Comparison of ENCODE assay signal across 30 cellular contexts in the genomic region with DNA sequence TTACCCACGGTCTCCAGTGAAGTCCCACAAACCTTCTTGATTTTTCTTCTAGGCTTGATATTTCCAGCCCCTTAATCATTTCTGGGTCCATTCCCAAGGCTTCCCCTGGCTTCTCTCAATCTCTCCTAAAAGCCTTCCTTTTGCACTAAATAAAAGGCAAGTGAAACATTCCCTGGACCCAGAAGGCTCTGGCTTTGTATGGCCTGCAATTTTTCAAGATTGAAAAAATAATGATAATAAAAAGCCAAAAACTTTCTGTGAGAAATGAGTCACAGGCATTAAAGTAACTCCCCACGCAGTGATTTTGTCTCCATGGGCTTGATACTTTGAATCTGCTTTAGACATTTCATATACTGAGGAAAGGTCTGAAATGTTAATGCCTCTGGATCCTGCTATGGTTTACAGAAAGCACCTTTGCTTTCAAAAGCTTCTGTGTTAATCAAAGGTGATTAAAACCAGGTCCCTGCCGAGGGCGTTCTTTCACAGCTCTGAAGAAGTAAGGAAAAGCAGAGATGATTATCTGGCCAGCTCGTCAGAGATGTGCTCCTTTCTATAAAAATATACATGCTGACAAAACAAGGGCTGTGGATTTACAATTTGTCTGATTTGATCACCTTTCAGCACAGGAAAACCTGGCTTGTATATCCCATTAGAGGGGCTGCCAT.
"Had no signal": no experiment of that assay in that cellular context is flagged by ENCODE, and none has a peak within 500 bp of the region (broad histone marks: within the 10 kb centered on the region; RNA-seq: fewer than 3 reads in every experiment).

No MANE protein-coding gene starts in this region.

- H3K4me1 ChIP-seq: ascending aorta had no signal

- H3K4me3 Mint-ChIP-seq: activated CD4-positive, alpha-beta T cell treated with anti-CD3 and anti-CD28 coated beads, Interleukin-2, amount 10 ng/mL, durations not matched to agents 7 days and 5 days; activated CD8-positive, alpha-beta T cell treated with anti-CD3 and anti-CD28 coated beads, Interleukin-2, amount 10 ng/mL, durations not matched to agents 7 days and 5 days; activated naive CD4-positive, alpha-beta T cell treated with anti-CD3 and anti-CD28 coated beads, Interleukin-2, amount 50 U/mL, for 24 hours; activated naive CD8-positive, alpha-beta T cell treated with anti-CD3 and anti-CD28 coated beads, Interleukin-2, amount 10 ng/mL, durations not matched to agents 7 days and 5 days; activated T-cell treated with anti-CD3 and anti-CD28 coated beads, Interleukin-2, amount 50 U/mL, for 24 hours had no signal

- H3K27ac ChIP-seq: ascending aorta, cardiac muscle cell, RWPE1, SK-N-MC had no signal

- H3K9me3 Mint-ChIP-seq: activated CD4-positive, alpha-beta T cell treated with anti-CD3 and anti-CD28 coated beads, Interleukin-2, amount 10 ng/mL, durations not matched to agents 7 days and 5 days; activated naive CD4-positive, alpha-beta T cell treated with anti-CD3 and anti-CD28 coated beads, Interleukin-2, amount 50 U/mL, for 24 hours; activated naive CD8-positive, alpha-beta T cell treated with anti-CD3 and anti-CD28 coated beads, Interleukin-2, amount 10 ng/mL, durations not matched to agents 7 days and 5 days; activated T-cell treated with anti-CD3 and anti-CD28 coated beads, Interleukin-2, amount 50 U/mL, for 24 hours; activated T-helper 2 cell treated with anti-CD3 and anti-CD28 coated beads, Interferon-gamma antibody, Interleukin-2, Interleukin-4, amounts not matched to agents 10 μg/mL and 5 μg/mL and 100 μg/mL, durations not matched to agents 14 hours and 24 hours and 36 hours had no signal

- DNase-seq: activated CD4-positive, alpha-beta T cell treated with anti-CD3 and anti-CD28 coated beads, Interleukin-2, amount 10 ng/mL, durations not matched to agents 7 days and 5 days; activated CD4-positive, alpha-beta T cell treated with anti-CD3 and anti-CD28 coated beads, Interleukin-2, amount 50 U/mL, for 48 hours; activated CD8-positive, alpha-beta T cell treated with anti-CD3 and anti-CD28 coated beads, Interleukin-2, amount 10 ng/mL, durations not matched to agents 7 days and 5 days; activated gamma-delta T cell; activated naive CD4-positive, alpha-beta T cell treated with Interleukin-2 at 50 U/mL for 16 hours; activated naive CD8-positive, alpha-beta T cell treated with anti-CD3 and anti-CD28 coated beads, Interleukin-2, amount 10 ng/mL, durations not matched to agents 7 days and 5 days; activated T-cell treated with anti-CD3 and anti-CD28 coated beads, Interleukin-2, amount 50 U/mL, for 24 hours; amygdala; KG1; MM.1S; NCI-H1092 treated with DMSO at 0.1 percent for 48 hours; NCI-H1417; NCI-H146; NCI-H187; NCI-H2029 treated with DMSO at 0.1 percent for 48 hours; NCI-H2107; NCI-H2171; NCI-H510A; NCI-H526; NCI-H748 treated with DMSO at 0.1 percent for 48 hours; NK-92 treated with Interleukin-12 subunit alpha and Interleukin-12 subunit beta, amount 100 ng/mL, for 24 hours; PC-3; T1000 had no signal

- H3K27me3 ChIP-seq: ascending aorta, cardiac muscle cell had no signal

- H3K27me3 Mint-ChIP-seq: activated CD4-positive, alpha-beta T cell treated with anti-CD3 and anti-CD28 coated beads, Interleukin-2, amount 10 ng/mL, durations not matched to agents 7 days and 5 days had no signal

- ATAC-seq: activated CD8-positive, alpha-beta T cell treated with anti-CD3 and anti-CD28 coated beads, Interleukin-2, amount 10 ng/mL, durations not matched to agents 7 days and 5 days; PC-3; Right ventricle myocardium inferior had no signal

- H3K36me3 ChIP-seq: ascending aorta, cardiac muscle cell had no signal

- H3K36me3 Mint-ChIP-seq: activated naive CD4-positive, alpha-beta T cell treated with anti-CD3 and anti-CD28 coated beads, Interleukin-2, amount 50 U/mL, for 24 hours; activated naive CD8-positive, alpha-beta T cell treated with anti-CD3 and anti-CD28 coated beads, Interleukin-2, amount 10 ng/mL, durations not matched to agents 7 days and 5 days had no signal

- H3K4me1 Mint-ChIP-seq: activated CD4-positive, alpha-beta T cell treated with anti-CD3 and anti-CD28 coated beads, Interleukin-2, amount 10 ng/mL, durations not matched to agents 7 days and 5 days; activated naive CD4-positive, alpha-beta T cell treated with anti-CD3 and anti-CD28 coated beads, Interleukin-2, amount 50 U/mL, for 24 hours; activated naive CD8-positive, alpha-beta T cell treated with anti-CD3 and anti-CD28 coated beads, Interleukin-2, amount 10 ng/mL, durations not matched to agents 7 days and 5 days had no signal

- H3K9me3 ChIP-seq: ascending aorta had no signal

- H3K27ac Mint-ChIP-seq: activated CD4-positive, alpha-beta T cell treated with anti-CD3 and anti-CD28 coated beads, Interleukin-2, amount 10 ng/mL, durations not matched to agents 7 days and 5 days; activated CD8-positive, alpha-beta T cell treated with anti-CD3 and anti-CD28 coated beads, Interleukin-2, amount 10 ng/mL, durations not matched to agents 7 days and 5 days; activated naive CD4-positive, alpha-beta T cell treated with anti-CD3 and anti-CD28 coated beads, Interleukin-2, amount 50 U/mL, for 24 hours; activated naive CD8-positive, alpha-beta T cell treated with anti-CD3 and anti-CD28 coated beads, Interleukin-2, amount 10 ng/mL, durations not matched to agents 7 days and 5 days; activated T-cell treated with anti-CD3 and anti-CD28 coated beads, Interleukin-2, amount 50 U/mL, for 24 hours; activated T-helper 2 cell treated with anti-CD3 and anti-CD28 coated beads, Interferon-gamma antibody, Interleukin-2, Interleukin-4, amounts not matched to agents 10 μg/mL and 5 μg/mL and 100 μg/mL, durations not matched to agents 14 hours and 24 hours and 36 hours had no signal

- H3K4me3 ChIP-seq: ascending aorta, cardiac muscle cell, SK-N-MC had no signal
